In genomic region chr4:65416875-65417274, GRCh38 we compare ENCODE assay signal across 11 cellular contexts.
DNase-seq lines count a peak whose midpoint lies in the region; ATAC-seq and TF ChIP-seq lines count a peak whose summit lies in the region.
"Had no signal": no experiment of that assay in that cellular context is flagged by ENCODE, and none has a peak within 500 bp of the region (broad histone marks: within the 10 kb centered on the region; RNA-seq: fewer than 3 reads in every experiment).

No MANE protein-coding gene starts in this region.

- POLR2A ChIA-PET in PC-3 (lab: Charles Lee; ENCODE audit: unreplicated experiment) = no interaction called here

- H3K4me1 Mint-ChIP-seq in glutamatergic neuron (ENCODE audit: low read depth, unreplicated experiment) = peaks cover 21% of the 10 kb centered on the region

- BruUV-seq in PC-3 (replicated peaks; lab: Mats Ljungman, UMichigan) = no TSS peak

- peak overlapping the region; percentile 11; the same call in 1 of the 2 replicates for H3K4me3 ChIP-seq in PC-3 (ENCODE audit: low read length)
- H3K4me3 ChIP-seq in stomach = no peak overlapping the region

- WGBS in stomach, 5 donors = 8 to 33% (median 14%) methylated on average over 3 of the region's 3 CpGs

- CTCF ChIA-PET in PC-3 (lab: Charles Lee) = no interaction called here

- no peaks in the 10 kb centered on the region for H3K36me3 Mint-ChIP-seq in glutamatergic neuron (ENCODE audit: unreplicated experiment)
- H3K36me3 Mint-ChIP-seq: activated naive CD8-positive, alpha-beta T cell had no signal

- H3K4me1 ChIP-seq in PC-3 (ENCODE audit: insufficient read depth, low read length) (peaks cover 21% of the 10 kb centered on the region), stomach (no peaks in the 10 kb centered on the region)

- H3K9me3 Mint-ChIP-seq in glutamatergic neuron (ENCODE audit: unreplicated experiment) = peaks cover 4% of the 10 kb centered on the region

- H3K9ac ChIP-seq in PC-3 (ENCODE audit: low read length) = no peak overlapping the region

- H3K27ac Mint-ChIP-seq in glutamatergic neuron (ENCODE audit: unreplicated experiment) = peak overlapping the region; percentile 22
- H3K27ac Mint-ChIP-seq: activated naive CD8-positive, alpha-beta T cell had no signal

- peaks cover 7% of the 10 kb centered on the region for H3K27me3 Mint-ChIP-seq in glutamatergic neuron (ENCODE audit: unreplicated experiment)
- H3K27me3 Mint-ChIP-seq: activated naive CD8-positive, alpha-beta T cell had no signal

- TF ChIP-seq CTCF in PC-3 (conservative IDR thresholded peaks at IDR 0.05; ENCODE audit: low read depth, low read length) (no peak), glutamatergic neuron (IDR thresholded peaks at IDR 0.05; ENCODE audit: partially characterized antibody, unreplicated experiment) (no peak), stomach (IDR thresholded peaks at IDR 0.05) (no peak)

- H3K9me3 ChIP-seq in PC-3 (ENCODE audit: low read length) = no peaks in the 10 kb centered on the region
- no peaks in the 10 kb centered on the region for H3K9me3 ChIP-seq in stomach

- ATAC-seq in PC-3 (peak; percentile 97), GM21576 (IDR thresholded peaks at IDR 0.05; ENCODE audit: unreplicated experiment) (no peak), HG03342 (IDR thresholded peaks at IDR 0.05; ENCODE audit: unreplicated experiment) (no peak)

- intact Hi-C loops in PC-3 (cut with micrococcal nuclease) (loop anchor here (5.0 to 10.0 kb wide), 2 partner anchors 85 to 248 kb away; no protein-coding TSS in a partner anchor), stomach (cut with DNase I; ENCODE audit: low total_unique reads) (no loop called here)

- no peaks in the 10 kb centered on the region for H3K36me3 ChIP-seq in PC-3 (ENCODE audit: low read depth, low read length)
- H3K36me3 ChIP-seq in stomach = no peaks in the 10 kb centered on the region

- H3K4me3 Mint-ChIP-seq in glutamatergic neuron (ENCODE audit: unreplicated experiment) = no peak overlapping the region
- H3K4me3 Mint-ChIP-seq: activated naive CD8-positive, alpha-beta T cell had no signal

- no peaks in the 10 kb centered on the region for H3K9me2 ChIP-seq in PC-3 (replicated peaks; ENCODE audit: low read length)

- peak; percentile 6 for DNase-seq in NCI-H82 (lab: John Stamatoyannopoulos, UW)
- no peak for DNase-seq in NCI-H82 treated with DMSO at 0.1 percent for 48 hours (lab: John Stamatoyannopoulos, UW; ENCODE audit: unreplicated experiment)
- DNase-seq in PC-3 = peak; percentile 82
- peak; percentile 65 for DNase-seq in glutamatergic neuron
- DNase-seq in stomach = peak; percentile 92
- DNase-seq in GM19240 (ENCODE audit: insufficient read length, low spot score) = no peak
- DNase-seq: stimulated activated CD4-positive, alpha-beta T cell treated with anti-CD3 and anti-CD28 coated beads, Interleukin-4, amount 100 ng/mL, for 4 hours had no signal

- no peak for TF ChIP-seq EP300 in stomach (IDR thresholded peaks at IDR 0.05)

- H3K27ac ChIP-seq in PC-3 (ENCODE audit: low read length) = peak overlapping the region; percentile 8; the same call in 1 of the 2 replicates
- H3K27ac ChIP-seq in stomach = no peak overlapping the region
- H3K27ac ChIP-seq: HL-60 had no signal

- H3K79me2 ChIP-seq in PC-3 (ENCODE audit: low read length) = no peaks in the 10 kb centered on the region

- peak overlapping the region; percentile 51 for H2AFZ ChIP-seq in PC-3 (ENCODE audit: low read length)

- H4K20me1 ChIP-seq in PC-3 (ENCODE audit: low read length) = no peaks in the 10 kb centered on the region

- TF ChIP-seq POLR2A in stomach (IDR thresholded peaks at IDR 0.05) = no peak

- no peaks in the 10 kb centered on the region for H3K27me3 ChIP-seq in PC-3 (ENCODE audit: low read length)
- no peaks in the 10 kb centered on the region for H3K27me3 ChIP-seq in stomach

- peak overlapping the region; percentile 57 for H3K4me2 ChIP-seq in PC-3 (ENCODE audit: low read length)

- peaks cover 5% of the 10 kb centered on the region for H3F3A ChIP-seq in PC-3 (ENCODE audit: low read length, unreplicated experiment)

Comparison
In these comparisons a context has a peak if more than half of its experiments do, and no peak if none do; other contexts are left out.
1. DNase-seq: peak in NCI-H82 (single experiment), PC-3 (single experiment), glutamatergic neuron (single experiment) and stomach (single experiment); none in NCI-H82 treated with DMSO at 0.1 percent for 48 hours (single experiment) and GM19240 (single experiment).